1 cellular context compared by ENCODE assay signal in genomic region chr19:1424182-1424955, GRCh38.
TF ChIP-seq lines count a peak whose summit lies in the region.

No MANE protein-coding gene starts in this region.

TF ChIP-seq in HepG2, 621 proteins besides CTCF, POLR2A, EP300 and RAD21 (continued from another document and continues in another):
- no peak for TF ChIP-seq ZNF318 (CRISPR knock-in tag; IDR thresholded peaks at IDR 0.05)
- peak; percentile 77 for TF ChIP-seq HNF1B (CRISPR knock-in tag; IDR thresholded peaks at IDR 0.05)
- TF ChIP-seq PRMT3 (CRISPR knock-in tag; IDR thresholded peaks at IDR 0.05; ENCODE audit: borderline replicate concordance, low read depth) = no peak
- peak; percentile 46; the same call in 1 of the 2 replicates for TF ChIP-seq ZNF691 (CRISPR knock-in tag; IDR thresholded peaks at IDR 0.05; ENCODE audit: borderline replicate concordance, low read depth)
- peak; percentile 47; the same call in 1 of the 2 replicates for TF ChIP-seq POLR2G (IDR thresholded peaks at IDR 0.05; ENCODE audit: low read depth, low read length)
- TF ChIP-seq TBL1XR1 (IDR thresholded peaks at IDR 0.05; ENCODE audit: borderline replicate concordance, low read length, partially characterized antibody) = no peak
- no peak for TF ChIP-seq HOXA5 (CRISPR knock-in tag; IDR thresholded peaks at IDR 0.05)
- no peak for TF ChIP-seq FOXM1 (CRISPR knock-in tag; IDR thresholded peaks at IDR 0.05)
- TF ChIP-seq ISX (CRISPR knock-in tag; conservative IDR thresholded peaks at IDR 0.05) = no peak
- no peak for TF ChIP-seq REXO4 (CRISPR knock-in tag; IDR thresholded peaks at IDR 0.05; ENCODE audit: borderline replicate concordance)
- no peak for TF ChIP-seq MXD3 (CRISPR knock-in tag; IDR thresholded peaks at IDR 0.05)
- 0 out of 2 replicates have a peak, but pooled peaks have one; percentile 52 for TF ChIP-seq ZNF276 (CRISPR knock-in tag; IDR thresholded peaks at IDR 0.05; ENCODE audit: low read depth)
- no peak for TF ChIP-seq CENPBD1 (CRISPR knock-in tag; IDR thresholded peaks at IDR 0.05; ENCODE audit: borderline replicate concordance, low read depth)
- peak; percentile 47; the same call in 1 of the 2 replicates for TF ChIP-seq PHF20 (CRISPR knock-in tag; IDR thresholded peaks at IDR 0.05)
- TF ChIP-seq MAFG (CRISPR knock-in tag; IDR thresholded peaks at IDR 0.05) = no peak
- 0 out of 2 replicates have a peak, but pooled peaks have one; percentile 58 for TF ChIP-seq MTA1 (CRISPR knock-in tag; IDR thresholded peaks at IDR 0.05; ENCODE audit: borderline replicate concordance)
- peak; percentile 86 for TF ChIP-seq RBM39 (IDR thresholded peaks at IDR 0.05; ENCODE audit: low read depth, low read length, poor library complexity, severe bottlenecking)
- no peak for TF ChIP-seq CREB3 (CRISPR knock-in tag; IDR thresholded peaks at IDR 0.05)
- TF ChIP-seq ZNF766 (CRISPR knock-in tag; IDR thresholded peaks at IDR 0.05; ENCODE audit: borderline replicate concordance) = no peak
- no peak for TF ChIP-seq CEBPB (IDR thresholded peaks at IDR 0.05; ENCODE audit: borderline replicate concordance, low read depth, low read length)
- peak; percentile 91 for TF ChIP-seq ZBTB7A (CRISPR knock-in tag; IDR thresholded peaks at IDR 0.05)
- 0 out of 2 replicates have a peak, but pooled peaks have one; percentile 54 for TF ChIP-seq ZNF44 (CRISPR knock-in tag; IDR thresholded peaks at IDR 0.05)
- no peak for TF ChIP-seq SNAPC5 (CRISPR knock-in tag; IDR thresholded peaks at IDR 0.05; ENCODE audit: borderline replicate concordance)
- TF ChIP-seq SP5 (CRISPR knock-in tag; IDR thresholded peaks at IDR 0.05; ENCODE audit: borderline replicate concordance, low read depth) = peak; percentile 91
- no peak for TF ChIP-seq ZNF205 (CRISPR knock-in tag; IDR thresholded peaks at IDR 0.05)
- TF ChIP-seq ZNF816 (CRISPR knock-in tag; IDR thresholded peaks at IDR 0.05; ENCODE audit: borderline replicate concordance) = no peak
- TF ChIP-seq ERF (CRISPR knock-in tag; IDR thresholded peaks at IDR 0.05) = no peak
- no peak for TF ChIP-seq KDM1A (CRISPR knock-in tag; IDR thresholded peaks at IDR 0.05)
- TF ChIP-seq ZKSCAN1 (IDR thresholded peaks at IDR 0.05; ENCODE audit: low read length) = no peak
- peak; percentile 60; the same call in 1 of the 2 replicates for TF ChIP-seq TARDBP (CRISPR knock-in tag; IDR thresholded peaks at IDR 0.05)
- TF ChIP-seq NR0B2 (CRISPR knock-in tag; IDR thresholded peaks at IDR 0.05) = 0 out of 2 replicates have a peak, but pooled peaks have one; percentile 17
- TF ChIP-seq TCF12 (IDR thresholded peaks at IDR 0.05) = no peak
- 0 out of 2 replicates have a peak, but pooled peaks have one; percentile 22 for TF ChIP-seq TCF12 (CRISPR knock-in tag; IDR thresholded peaks at IDR 0.05)
- no peak for TF ChIP-seq ZNF260 (CRISPR knock-in tag; IDR thresholded peaks at IDR 0.05; ENCODE audit: borderline replicate concordance, low read depth)
- no peak for TF ChIP-seq MAF1 (CRISPR knock-in tag; IDR thresholded peaks at IDR 0.05; ENCODE audit: borderline replicate concordance)
- TF ChIP-seq PATZ1 (CRISPR knock-in tag; IDR thresholded peaks at IDR 0.05) = peak; percentile 99
- TF ChIP-seq GLI4 (CRISPR knock-in tag; IDR thresholded peaks at IDR 0.05; ENCODE audit: borderline replicate concordance) = no peak
- no peak for TF ChIP-seq ZMYM3 (CRISPR knock-in tag; IDR thresholded peaks at IDR 0.05)
- peak; percentile 83 for TF ChIP-seq HOXA3 (CRISPR knock-in tag; IDR thresholded peaks at IDR 0.05)
